In genomic region chr15:90883971-90884718, GRCh38 we compare ENCODE assay signal across 8 cellular contexts. TPM values are rescaled to one million over a fixed set of nuclear protein-coding genes. Genes with fewer than 3 reads are reported as not detected.
DNase-seq lines count a peak whose midpoint lies in the region; TF ChIP-seq lines count a peak whose summit lies in the region.

FES (plus strand) TSS chr15:90884504; CDS start chr15:90885046, 542 bp downstream.

- peak within 1 kb of the TSS; percentile 72 for H3K27ac ChIP-seq in DOHH2 (ENCODE audit: low read depth, low read length)
- H3K27ac ChIP-seq in duodenal mucosa (ENCODE audit: low read depth, low read length), result peak within 1 kb of the TSS; percentile 77
- peak within 1 kb of the TSS; percentile 96 to 98 (median 96) for H3K27ac ChIP-seq in thyroid gland
- peak within 1 kb of the TSS in 1 of 2 experiments; percentile 62; a peak in 1 of 4 replicates for H3K27ac ChIP-seq in SK-N-SH (ENCODE audit: low read depth in 2 of 2, low read length in 1 of 2)

- no peak for TF ChIP-seq EP300 in SK-N-SH (IDR thresholded peaks at IDR 0.05; ENCODE audit: borderline replicate concordance in 1 of 2, low read depth in 1 of 2, low read length in 1 of 2)

- H3K4me3 ChIP-seq in DOHH2 (ENCODE audit: low read length) (peak within 1 kb of the TSS; percentile 72), duodenal mucosa (ENCODE audit: low read depth in 1 of 2, low read length in 2 of 2) (peak within 1 kb of the TSS; percentile 50 to 66), thyroid gland (replicated peaks in 1 of 3) (peak within 1 kb of the TSS; percentile 52 to 77 (median 57)), SK-N-SH (ENCODE audit: low read depth in 2 of 2, low read length in 1 of 2) (no peak within 1 kb of the TSS)

- H3K27me3 ChIP-seq in DOHH2 (ENCODE audit: control insufficient read depth, low read length) (no peaks in the 10 kb centered on the region), duodenal mucosa (ENCODE audit: control insufficient read depth in 1 of 2, insufficient read depth in 2 of 2, low read length in 2 of 2) (no peaks in the 10 kb centered on the region), thyroid gland (no peaks in the 10 kb centered on the region), SK-N-SH (ENCODE audit: insufficient read depth) (no peaks in the 10 kb centered on the region)

- H3K9ac ChIP-seq in duodenal mucosa (ENCODE audit: low read depth in 1 of 2, low read length in 2 of 2) (peak within 1 kb of the TSS; percentile 57 to 77), SK-N-SH (no peak within 1 kb of the TSS)

- H3K9me3 ChIP-seq in DOHH2 (ENCODE audit: control insufficient read depth, insufficient read depth, low read length) (no peaks in the 10 kb centered on the region), duodenal mucosa (ENCODE audit: control insufficient read depth in 1 of 2, low read length in 2 of 2) (no peaks in the 10 kb centered on the region), thyroid gland (no peaks in the 10 kb centered on the region), SK-N-SH (no peaks in the 10 kb centered on the region)

- H3K79me2 ChIP-seq in DOHH2 (ENCODE audit: control insufficient read depth, low read length) (peaks cover 6% of the 10 kb centered on the region; the same call in 1 of the 2 replicates), SK-N-SH (ENCODE audit: insufficient read depth) (no peaks in the 10 kb centered on the region)

- H4K20me1 ChIP-seq in DOHH2 (ENCODE audit: control insufficient read depth, insufficient read depth, low read depth, low read length), result no peaks in the 10 kb centered on the region
- no peaks in the 10 kb centered on the region for H4K20me1 ChIP-seq in SK-N-SH (ENCODE audit: insufficient read depth)

- intact Hi-C loops in thyroid gland (cut with DNase I), result loop anchor here (10.0 kb wide), 1 partner anchor 559 kb away; no protein-coding TSS in a partner anchor

- no peak within 1 kb of the TSS for H2AFZ ChIP-seq in SK-N-SH (ENCODE audit: low read depth)

- H3F3A ChIP-seq in DOHH2 (ENCODE audit: control insufficient read depth, insufficient read depth), result peaks cover 4% of the 10 kb centered on the region
- peaks cover 9% of the 10 kb centered on the region for H3F3A ChIP-seq in SK-N-SH (replicated peaks; ENCODE audit: insufficient read depth)

- H3K36me3 ChIP-seq in DOHH2 (ENCODE audit: control insufficient read depth, low read length) (peaks cover 23% of the 10 kb centered on the region; the same call in 1 of the 2 replicates), duodenal mucosa (ENCODE audit: control insufficient read depth in 1 of 2, insufficient read depth in 2 of 2, low read length in 2 of 2) (peaks cover 16 to 32% of the 10 kb centered on the region in 2 donors), thyroid gland (peaks cover 29 to 32% of the 10 kb centered on the region in 2 donors), SK-N-SH (replicated peaks in 1 of 2; ENCODE audit: control insufficient read depth in 1 of 2, insufficient read depth in 2 of 2, low read length in 1 of 2) (peaks cover 5 to 33% of the 10 kb centered on the region in 2 experiments)

- H3K9me2 ChIP-seq in DOHH2 (replicated peaks; ENCODE audit: control insufficient read depth, low read length) (no peaks in the 10 kb centered on the region), SK-N-SH (no peaks in the 10 kb centered on the region)

- TF ChIP-seq CTCF in DOHH2 (IDR thresholded peaks at IDR 0.05; ENCODE audit: low read depth, low read length, poor library complexity, severe bottlenecking), result no peak
- no peak for TF ChIP-seq CTCF in thyroid gland (IDR thresholded peaks at IDR 0.05)
- no peak for TF ChIP-seq CTCF in SK-N-SH (IDR thresholded peaks at IDR 0.05)

- peak in 1 of 2 donors; percentile 63 for TF ChIP-seq POLR2A in thyroid gland (IDR thresholded peaks at IDR 0.05)

- POLR2A ChIA-PET in SK-N-SH (lab: Yijun Ruan, JAX), result interaction anchor here (1.3 kb wide), 1 partner anchor 18 kb away, joined by 3 read pairs; the partner anchor contains the start of gene MAN2A2

- H3K4me1 ChIP-seq in DOHH2 (ENCODE audit: control insufficient read depth, low read length), result peaks cover 38% of the 10 kb centered on the region
- H3K4me1 ChIP-seq in duodenal mucosa (ENCODE audit: control insufficient read depth in 1 of 2, insufficient read depth in 2 of 2, low read length in 2 of 2), result peaks cover 18 to 32% of the 10 kb centered on the region in 2 donors
- H3K4me1 ChIP-seq in thyroid gland, result peaks cover 25 to 39% of the 10 kb centered on the region in 2 donors
- peaks cover 0 to 14% of the 10 kb centered on the region in 2 experiments; a peak in 1 of 4 replicates for H3K4me1 ChIP-seq in SK-N-SH (ENCODE audit: control insufficient read depth in 1 of 2, insufficient read depth in 2 of 2, low read depth in 1 of 2, low read length in 1 of 2)

- TF ChIP-seq RAD21 in SK-N-SH (IDR thresholded peaks at IDR 0.05; ENCODE audit: low read length), result no peak

- 9 to 41% methylated on average over 3 to 30 of the region's 59 CpGs for WGBS in thyroid gland, 2 donors
- 94% methylated on average over 39 of the region's 59 CpGs for WGBS in SK-N-SH (ENCODE audit: low lambda C conversion rate)

- peak; percentile 62 for DNase-seq in MV-4-11 (lab: John Stamatoyannopoulos, UW)
- DNase-seq in lung microvascular endothelial cell (ENCODE audit: low read depth in 2 of 2), result peak; percentile 76 to 84
- peak; percentile 67 to 71 for DNase-seq in thyroid gland
- DNase-seq in NCI-H1694 treated with DMSO at 0.1 percent for 48 hours (lab: John Stamatoyannopoulos, UW), result no peak
- DNase-seq in effector CD8-positive, alpha-beta T cell (lab: John Stamatoyannopoulos, UW), result no peak
- no peak for DNase-seq in SK-N-SH

- H3K4me2 ChIP-seq in DOHH2 (ENCODE audit: low read length) (peak within 1 kb of the TSS; percentile 92), SK-N-SH (no peak within 1 kb of the TSS)

- CTCF ChIA-PET in SK-N-SH (lab: Yijun Ruan, JAX), result interaction anchor here (0.7 to 5.6 kb wide), 13 partner anchors 10 to 741 kb away, joined by 3 to 55 read pairs (median 11); partner anchors contain the start of gene HDDC3

TF ChIP-seq in SK-N-SH, 30 proteins besides CTCF, POLR2A, EP300 and RAD21 (continues in another document):
- TF ChIP-seq IRF3 (IDR thresholded peaks at IDR 0.05; ENCODE audit: low read depth, low read length) (no peak), TCF12 (IDR thresholded peaks at IDR 0.05) (no peak), REST (IDR thresholded peaks at IDR 0.05; ENCODE audit: low read depth, low read length) (no peak), FOSL2 (IDR thresholded peaks at IDR 0.05; ENCODE audit: borderline replicate concordance, low read depth) (no peak), YY1 (IDR thresholded peaks at IDR 0.05; ENCODE audit: low read depth) (no peak), USF2 (IDR thresholded peaks at IDR 0.05; ENCODE audit: borderline replicate concordance, low read depth, low read length) (no peak), JUND (IDR thresholded peaks at IDR 0.05) (no peak), MXI1 (IDR thresholded peaks at IDR 0.05; ENCODE audit: low read depth, low read length) (no peak), FOXJ3 (CRISPR knock-in tag; IDR thresholded peaks at IDR 0.05) (no peak)

RNA-seq across cellular contexts. Expression of gene FES, which starts in this region (rescaled TPM):
- total RNA-seq in lung microvascular endothelial cell (45.5 and 49.0 TPM in 2 replicates), thyroid gland (10 to 100 TPM; 34.1 to 44.5 (median 36.0) TPM)
- 0.03 and 0.13 TPM in 2 replicates for polyA plus RNA-seq in SK-N-SH (2012; rRNA removed)
- polyA plus RNA-seq in SK-N-SH (2012; cell fraction: cytosol; rRNA removed), result 0.03 and 0.04 TPM in 2 replicates
- 0.23 and 0.48 TPM in 2 replicates for polyA plus RNA-seq in SK-N-SH (2012; cell fraction: nucleus; rRNA removed)

Comparison
In these comparisons a context has a peak if more than half of its experiments do, and no peak if none do; other contexts are left out.
1. H3K4me3 ChIP-seq: peak in DOHH2 (single experiment), duodenal mucosa (2 of 2) and thyroid gland (3 of 3); none in SK-N-SH (0 of 2).
2. DNase-seq: peak in MV-4-11 (single experiment), lung microvascular endothelial cell (2 of 2) and thyroid gland (2 of 2); none in NCI-H1694 treated with DMSO at 0.1 percent for 48 hours (single experiment), effector CD8-positive, alpha-beta T cell (single experiment) and SK-N-SH (single experiment).